1 cellular context compared by ENCODE assay signal in the genomic region with DNA sequence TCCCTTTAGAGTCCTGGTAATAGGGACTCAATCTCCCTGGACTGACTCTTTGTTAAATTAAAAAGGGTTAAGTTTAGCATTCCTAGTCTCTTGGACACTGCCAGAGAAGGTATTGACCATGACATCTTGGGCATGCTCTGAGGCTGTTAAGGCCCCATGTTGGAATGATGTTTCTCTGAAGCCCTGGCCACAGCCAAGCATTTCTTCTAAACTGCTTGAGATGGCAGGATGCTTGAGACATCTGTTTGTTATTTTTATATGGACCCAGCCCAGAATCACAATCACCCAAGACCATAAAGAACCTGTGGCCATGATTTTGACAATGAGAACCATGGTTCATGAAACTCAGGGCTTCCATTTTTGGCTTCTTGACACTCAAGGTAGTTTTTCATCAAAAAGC.
TF ChIP-seq lines count a peak whose summit lies in the region.

No MANE protein-coding gene starts in this region.

TF ChIP-seq in GM12891, 5 proteins besides CTCF, POLR2A, EP300 and RAD21:
- TF ChIP-seq POLR2AphosphoS5 (IDR thresholded peaks at IDR 0.05; ENCODE audit: low read depth, low read length) = no peak
- no peak for TF ChIP-seq TAF1 (IDR thresholded peaks at IDR 0.05; ENCODE audit: low read depth, low read length)
- TF ChIP-seq PAX5 (IDR thresholded peaks at IDR 0.05; ENCODE audit: insufficient read depth, low read length, severe bottlenecking) = no peak
- TF ChIP-seq POU2F2 (IDR thresholded peaks at IDR 0.05; ENCODE audit: low read depth, low read length) = no peak
- TF ChIP-seq SPI1 (IDR thresholded peaks at IDR 0.05; ENCODE audit: low read depth, low read length) = no peak
